9 cellular contexts compared by ENCODE assay signal in the genomic region with DNA sequence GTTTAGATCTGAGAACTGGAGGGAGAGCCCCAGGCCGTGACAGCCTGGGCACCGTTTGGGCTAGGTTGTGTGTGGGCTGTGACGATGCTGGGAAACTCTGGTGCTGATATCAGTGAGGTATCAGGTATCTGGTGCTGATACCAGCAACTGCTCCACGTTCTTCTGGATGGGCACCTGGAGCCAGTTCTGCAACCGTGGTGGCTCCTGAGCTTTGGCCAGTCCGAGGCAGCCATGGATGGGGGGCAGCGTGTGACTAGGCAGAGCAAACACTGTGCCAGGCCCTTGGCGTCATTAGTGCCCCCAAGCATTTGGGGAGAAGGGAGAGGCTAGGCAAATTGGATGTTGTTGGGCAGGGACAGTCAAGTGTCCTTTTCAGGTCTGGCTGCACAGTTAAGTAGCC. TPM values are rescaled to one million over a fixed set of nuclear protein-coding genes. Genes with fewer than 3 reads are reported as not detected.
A peak's percentile ranks its signal among the peaks of the same experiment; 100 is the strongest.
DNase-seq lines count a peak whose midpoint lies in the region; ATAC-seq lines count a peak whose summit lies in the region.
"Had no signal": no experiment of that assay in that cellular context is flagged by ENCODE, and none has a peak within 500 bp of the region (broad histone marks: within the 10 kb centered on the region; RNA-seq: fewer than 3 reads in every experiment).

No MANE protein-coding gene starts in this region.

- peak; percentile 5 for ATAC-seq in activated CD4-positive, alpha-beta T cell treated with anti-CD3 and anti-CD28 coated beads for 36 hours
- no peak for ATAC-seq in HG02840 (IDR thresholded peaks at IDR 0.05; ENCODE audit: low FRiP score, unreplicated experiment)

- H3K4me1 ChIP-seq in iPS-20b (ENCODE audit: insufficient read depth, low read length), result peaks cover 3% of the 10 kb centered on the region; the same call in 1 of the 2 replicates

- H3K4me3 ChIP-seq in iPS-20b (ENCODE audit: low read length), result peak overlapping the region; percentile 89

- no peak overlapping the region for H3K27ac ChIP-seq in iPS-20b (ENCODE audit: low read length)
- H3K27ac ChIP-seq in temporal lobe (ENCODE audit: low read depth, low read length), result peak overlapping the region; percentile 69

- CTCF ChIA-PET in activated CD4-positive, alpha-beta T cell treated with anti-CD3 and anti-CD28 coated beads for 36 hours (lab: Charles Lee), result no interaction called here

- intact Hi-C loops in activated CD4-positive, alpha-beta T cell treated with anti-CD3 and anti-CD28 coated beads for 36 hours (cut with DNase I, micrococcal nuclease), result loop anchor here (1.0 to 10.0 kb wide), 11 partner anchors 27 to 1627 kb away; a partner anchor contains a TSS
- intact Hi-C loops in activated T-helper 2 cell treated with anti-CD3 and anti-CD28 coated beads, Interferon-gamma antibody, Interleukin-2, Interleukin-4, amounts not matched to agents 10 μg/mL and 5 μg/mL and 100 μg/mL, durations not matched to agents 14 hours and 24 hours and 36 hours (cut with micrococcal nuclease), result loop anchor here (2.0 to 10.0 kb wide), 2 partner anchors 55 to 691 kb away; a partner anchor contains a TSS

- H3K9ac ChIP-seq in iPS-20b (ENCODE audit: low read depth, low read length), result peak overlapping the region; percentile 84

- POLR2A ChIA-PET in activated CD4-positive, alpha-beta T cell treated with anti-CD3 and anti-CD28 coated beads for 36 hours (lab: Charles Lee), result no interaction called here

- H3K9me3 Mint-ChIP-seq in activated CD4-positive, alpha-beta T cell treated with anti-CD3 and anti-CD28 coated beads for 36 hours (ENCODE audit: low read depth), result peaks cover 15% of the 10 kb centered on the region
- H3K9me3 Mint-ChIP-seq in activated T-helper 2 cell treated with anti-CD3 and anti-CD28 coated beads, Interferon-gamma antibody, Interleukin-2, Interleukin-4, amounts not matched to agents 10 μg/mL and 5 μg/mL and 100 μg/mL, durations not matched to agents 14 hours and 24 hours and 36 hours, result peaks cover 16% of the 10 kb centered on the region

- DNase-seq in activated CD4-positive, alpha-beta T cell treated with anti-CD3 and anti-CD28 coated beads for 36 hours, result no peak
- DNase-seq in activated CD4-positive, alpha-beta T cell treated with anti-CD3 and anti-CD28 coated beads for 4 hours, result no peak
- DNase-seq in activated T-helper 2 cell treated with anti-CD3 and anti-CD28 coated beads, Interferon-gamma antibody, Interleukin-2, Interleukin-4, amounts not matched to agents 10 μg/mL and 5 μg/mL and 100 μg/mL, durations not matched to agents 14 hours and 24 hours and 36 hours (ENCODE audit: low spot score), result no peak
- DNase-seq in germinal center (ENCODE audit: low spot score), result no peak
- DNase-seq in KBM-7, result no peak

- in situ Hi-C loops in KBM-7 (cut with MboI; ENCODE audit: low pct_unique_long_range_greater_than_20kb, low sequenced_read_pairs), result no loop called here

- peaks cover 16% of the 10 kb centered on the region for H3K9me3 ChIP-seq in iPS-20b (ENCODE audit: insufficient read depth, low read depth, low read length)

- peak overlapping the region; percentile 87 for H3K27ac Mint-ChIP-seq in activated CD4-positive, alpha-beta T cell treated with anti-CD3 and anti-CD28 coated beads for 36 hours
- H3K27ac Mint-ChIP-seq in activated T-helper 2 cell treated with anti-CD3 and anti-CD28 coated beads, Interferon-gamma antibody, Interleukin-2, Interleukin-4, amounts not matched to agents 10 μg/mL and 5 μg/mL and 100 μg/mL, durations not matched to agents 14 hours and 24 hours and 36 hours, result peak overlapping the region; percentile 5

- H3K36me3 ChIP-seq in iPS-20b (ENCODE audit: insufficient read depth, low read depth, low read length), result no peaks in the 10 kb centered on the region

- peaks cover 12% of the 10 kb centered on the region for H3K27me3 ChIP-seq in iPS-20b (ENCODE audit: insufficient read depth, low read length)

- H3K4me1 Mint-ChIP-seq in activated CD4-positive, alpha-beta T cell treated with anti-CD3 and anti-CD28 coated beads for 36 hours, result peaks cover 27% of the 10 kb centered on the region
- peaks cover 19% of the 10 kb centered on the region for H3K4me1 Mint-ChIP-seq in activated T-helper 2 cell treated with anti-CD3 and anti-CD28 coated beads, Interferon-gamma antibody, Interleukin-2, Interleukin-4, amounts not matched to agents 10 μg/mL and 5 μg/mL and 100 μg/mL, durations not matched to agents 14 hours and 24 hours and 36 hours (ENCODE audit: low read depth)

- peak overlapping the region; percentile 82 for H3K4me3 Mint-ChIP-seq in activated CD4-positive, alpha-beta T cell treated with anti-CD3 and anti-CD28 coated beads for 36 hours
- H3K4me3 Mint-ChIP-seq in activated T-helper 2 cell treated with anti-CD3 and anti-CD28 coated beads, Interferon-gamma antibody, Interleukin-2, Interleukin-4, amounts not matched to agents 10 μg/mL and 5 μg/mL and 100 μg/mL, durations not matched to agents 14 hours and 24 hours and 36 hours (ENCODE audit: low read depth), result peak overlapping the region; percentile 78

- peaks cover 6% of the 10 kb centered on the region for H3K36me3 Mint-ChIP-seq in activated CD4-positive, alpha-beta T cell treated with anti-CD3 and anti-CD28 coated beads for 36 hours (ENCODE audit: low read depth)
- H3K36me3 Mint-ChIP-seq in activated T-helper 2 cell treated with anti-CD3 and anti-CD28 coated beads, Interferon-gamma antibody, Interleukin-2, Interleukin-4, amounts not matched to agents 10 μg/mL and 5 μg/mL and 100 μg/mL, durations not matched to agents 14 hours and 24 hours and 36 hours (ENCODE audit: low read depth), result peaks cover 9% of the 10 kb centered on the region

- H3K27me3 Mint-ChIP-seq in activated CD4-positive, alpha-beta T cell treated with anti-CD3 and anti-CD28 coated beads for 36 hours, result no peaks in the 10 kb centered on the region
- no peaks in the 10 kb centered on the region for H3K27me3 Mint-ChIP-seq in activated T-helper 2 cell treated with anti-CD3 and anti-CD28 coated beads, Interferon-gamma antibody, Interleukin-2, Interleukin-4, amounts not matched to agents 10 μg/mL and 5 μg/mL and 100 μg/mL, durations not matched to agents 14 hours and 24 hours and 36 hours (ENCODE audit: low read depth)

RNA-seq across cellular contexts. Expression of a gene that starts 57.9 kb away (rescaled TPM):
- total RNA-seq in activated CD4-positive, alpha-beta T cell treated with anti-CD3 and anti-CD28 coated beads for 36 hours, result under 1 TPM; 0.23 to 0.25 TPM
- total RNA-seq in activated T-helper 2 cell treated with anti-CD3 and anti-CD28 coated beads, Interferon-gamma antibody, Interleukin-2, Interleukin-4, amounts not matched to agents 10 μg/mL and 5 μg/mL and 100 μg/mL, durations not matched to agents 14 hours and 24 hours and 36 hours, result not detected in 2 replicates
- 1.2 TPM for total RNA-seq in temporal lobe
- total RNA-seq: T-helper 1 cell treated with Interleukin-12 subunit alpha and Interleukin-12 subunit beta and Interleukin-4 antibody, amounts not matched to agents 30 ng/mL and 1 ng/mL, for 36 hours had no signal
